ENCODE assay signal across 1 cellular context in genomic region chr16:89000207-89000959, GRCh38.
TF ChIP-seq lines count a peak whose summit lies in the region.

No MANE protein-coding gene starts in this region.

TF ChIP-seq in GM12878, 131 proteins besides CTCF, POLR2A, EP300 and RAD21 (continued from another document):
- no peak for TF ChIP-seq E2F8 (IDR thresholded peaks at IDR 0.05; ENCODE audit: low read depth, partially characterized antibody)
- no peak for TF ChIP-seq ZNF592 (IDR thresholded peaks at IDR 0.05)
- TF ChIP-seq NBN (IDR thresholded peaks at IDR 0.05), result no peak
- no peak for TF ChIP-seq FOS (IDR thresholded peaks at IDR 0.05; ENCODE audit: borderline replicate concordance, extremely low read depth, insufficient read length)
- no peak for TF ChIP-seq KAT2A (conservative IDR thresholded peaks at IDR 0.05; ENCODE audit: control insufficient read depth, low read depth, low read length)
- TF ChIP-seq ASH2L (IDR thresholded peaks at IDR 0.05; ENCODE audit: borderline replicate concordance, low read depth), result no peak
